Comparison of ENCODE assay signal across 14 cellular contexts in genomic region chr5:155726267-155726666, GRCh38.
DNase-seq lines count a peak whose midpoint lies in the region; ATAC-seq and TF ChIP-seq lines count a peak whose summit lies in the region.
"Had no signal": no experiment of that assay in that cellular context is flagged by ENCODE, and none has a peak within 500 bp of the region (broad histone marks: within the 10 kb centered on the region; RNA-seq: fewer than 3 reads in every experiment).

No MANE protein-coding gene starts in this region.

- H3K27ac ChIP-seq in PC-3 (ENCODE audit: low read length) (no peak overlapping the region), upper lobe of left lung (no peak overlapping the region)
- H3K27ac ChIP-seq: gastrocnemius medialis, left ventricle myocardium inferior had no signal

- no peak overlapping the region for H3K27ac Mint-ChIP-seq in neural crest cell (ENCODE audit: unreplicated experiment)
- no peak overlapping the region for H3K27ac Mint-ChIP-seq in activated T-cell treated with anti-CD3 and anti-CD28 coated beads, Interleukin-2, amount 50 U/mL, for 72 hours
- H3K27ac Mint-ChIP-seq: CD8-positive, alpha-beta T cell; stimulated activated naive CD8-positive, alpha-beta T cell treated with anti-CD3 and anti-CD28 coated beads, Interleukin-15, amount 100 ng/mL, for 72 hours had no signal

- intact Hi-C loops in PC-3 (cut with micrococcal nuclease), result no loop called here

- no TSS peak for BruUV-seq in PC-3 (replicated peaks; lab: Mats Ljungman, UMichigan)

- peaks cover 98% of the 10 kb centered on the region for H3K27me3 Mint-ChIP-seq in neural crest cell (ENCODE audit: low read depth)
- H3K27me3 Mint-ChIP-seq in activated T-cell treated with anti-CD3 and anti-CD28 coated beads, Interleukin-2, amount 50 U/mL, for 72 hours (ENCODE audit: low read depth), result peaks cover 55% of the 10 kb centered on the region

- DNase-seq in GM13977 (ENCODE audit: low spot score) (peak; percentile 17), epithelial cell of esophagus (ENCODE audit: low read depth) (peak; percentile 55), neural crest cell (ENCODE audit: low read depth, low spot score) (peak; percentile 37), PC-3 (no peak), upper lobe of left lung (no peak)
- no peak for DNase-seq in activated T-cell treated with anti-CD3 and anti-CD28 coated beads, Interleukin-2, amount 50 U/mL, for 72 hours
- DNase-seq: activated effector memory CD4-positive, alpha-beta T cell treated with anti-CD3 and anti-CD28 coated beads, Interleukin-2, amount 50 U/mL, for 16 hours; CD8-positive, alpha-beta T cell; gastrocnemius medialis; left ventricle myocardium inferior; NCI-H1105; NCI-H526 treated with DMSO at 0.1 percent for 48 hours; stimulated activated naive CD8-positive, alpha-beta T cell treated with anti-CD3 and anti-CD28 coated beads, Interleukin-15, amount 100 ng/mL, for 72 hours had no signal

- no peaks in the 10 kb centered on the region for H3F3A ChIP-seq in PC-3 (ENCODE audit: low read length, unreplicated experiment)

- no peak for TF ChIP-seq EP300 in upper lobe of left lung (IDR thresholded peaks at IDR 0.05)

- H3K36me3 Mint-ChIP-seq in neural crest cell (ENCODE audit: low read depth), result no peaks in the 10 kb centered on the region
- H3K36me3 Mint-ChIP-seq in activated T-cell treated with anti-CD3 and anti-CD28 coated beads, Interleukin-2, amount 50 U/mL, for 72 hours (ENCODE audit: insufficient read depth in 2 of 2), result peaks cover 0 to 6% of the 10 kb centered on the region in 2 donors
- H3K36me3 Mint-ChIP-seq: CD8-positive, alpha-beta T cell had no signal

- CTCF ChIA-PET in PC-3 (lab: Charles Lee), result no interaction called here

- no peaks in the 10 kb centered on the region for H4K20me1 ChIP-seq in PC-3 (ENCODE audit: low read length)

- H3K4me2 ChIP-seq in PC-3 (ENCODE audit: low read length), result no peak overlapping the region

- H3K9me3 ChIP-seq in PC-3 (ENCODE audit: low read length), result no peaks in the 10 kb centered on the region
- no peaks in the 10 kb centered on the region for H3K9me3 ChIP-seq in upper lobe of left lung
- H3K9me3 ChIP-seq: gastrocnemius medialis, left ventricle myocardium inferior had no signal

- H3K4me3 Mint-ChIP-seq in neural crest cell, result peak overlapping the region; percentile 11
- H3K4me3 Mint-ChIP-seq in activated T-cell treated with anti-CD3 and anti-CD28 coated beads, Interleukin-2, amount 50 U/mL, for 72 hours, result no peak overlapping the region
- H3K4me3 Mint-ChIP-seq: CD8-positive, alpha-beta T cell; stimulated activated naive CD8-positive, alpha-beta T cell treated with anti-CD3 and anti-CD28 coated beads, Interleukin-15, amount 100 ng/mL, for 72 hours had no signal

- H3K9me2 ChIP-seq in PC-3 (replicated peaks; ENCODE audit: low read length), result no peaks in the 10 kb centered on the region

- H3K79me2 ChIP-seq in PC-3 (ENCODE audit: low read length), result no peaks in the 10 kb centered on the region

- H3K36me3 ChIP-seq in PC-3 (ENCODE audit: low read depth, low read length) (no peaks in the 10 kb centered on the region), upper lobe of left lung (no peaks in the 10 kb centered on the region)
- H3K36me3 ChIP-seq: gastrocnemius medialis, left ventricle myocardium inferior had no signal

- H3K4me3 ChIP-seq in epithelial cell of esophagus (ENCODE audit: low read length), result no peak overlapping the region
- H3K4me3 ChIP-seq in PC-3 (ENCODE audit: low read length), result no peak overlapping the region
- H3K4me3 ChIP-seq in upper lobe of left lung, result no peak overlapping the region
- H3K4me3 ChIP-seq: gastrocnemius medialis, left ventricle myocardium inferior had no signal

- WGBS in upper lobe of left lung, 2 donors, result 5 to 9% methylated on average over 8 of the region's 8 CpGs

- H3K4me1 ChIP-seq in PC-3 (ENCODE audit: insufficient read depth, low read length) (no peaks in the 10 kb centered on the region), upper lobe of left lung (peaks cover 4 to 22% (median 8%) of the 10 kb centered on the region in 4 donors)

- H3K9ac ChIP-seq in PC-3 (ENCODE audit: low read length), result no peak overlapping the region

- no peak for TF ChIP-seq POLR2A in upper lobe of left lung (IDR thresholded peaks at IDR 0.05)

- POLR2A ChIA-PET in PC-3 (lab: Charles Lee; ENCODE audit: unreplicated experiment), result no interaction called here

- ATAC-seq in PC-3 (no peak), upper lobe of left lung (ENCODE audit: low FRiP score in 2 of 2) (no peak)
- no peak for ATAC-seq in activated T-cell treated with anti-CD3 and anti-CD28 coated beads, Interleukin-2, amount 50 U/mL, for 72 hours (replicated peaks in 1 of 2)
- ATAC-seq: CD8-positive, alpha-beta T cell; gastrocnemius medialis; stimulated activated naive CD8-positive, alpha-beta T cell treated with anti-CD3 and anti-CD28 coated beads, Interleukin-15, amount 100 ng/mL, for 72 hours had no signal

- no peaks in the 10 kb centered on the region for H3K9me3 Mint-ChIP-seq in neural crest cell
- H3K9me3 Mint-ChIP-seq in activated T-cell treated with anti-CD3 and anti-CD28 coated beads, Interleukin-2, amount 50 U/mL, for 72 hours, result peaks cover 0 to 2% of the 10 kb centered on the region in 2 donors
- H3K9me3 Mint-ChIP-seq: CD8-positive, alpha-beta T cell had no signal

- no peaks in the 10 kb centered on the region for H3K4me1 Mint-ChIP-seq in neural crest cell
- H3K4me1 Mint-ChIP-seq in activated T-cell treated with anti-CD3 and anti-CD28 coated beads, Interleukin-2, amount 50 U/mL, for 72 hours (ENCODE audit: low read depth), result no peaks in the 10 kb centered on the region
- H3K4me1 Mint-ChIP-seq: stimulated activated naive CD8-positive, alpha-beta T cell treated with anti-CD3 and anti-CD28 coated beads, Interleukin-15, amount 100 ng/mL, for 72 hours had no signal

- no peak overlapping the region for H2AFZ ChIP-seq in PC-3 (ENCODE audit: low read length)

- TF ChIP-seq CTCF in GM13977 (IDR thresholded peaks at IDR 0.05; ENCODE audit: extremely low read depth, insufficient read depth, missing control alignments), result no peak
- TF ChIP-seq CTCF in epithelial cell of esophagus (IDR thresholded peaks at IDR 0.05; ENCODE audit: insufficient read depth, low read depth, low read length, missing control alignments), result no peak
- TF ChIP-seq CTCF in neural crest cell (conservative IDR thresholded peaks at IDR 0.05), result no peak
- no peak for TF ChIP-seq CTCF in PC-3 (conservative IDR thresholded peaks at IDR 0.05; ENCODE audit: low read depth, low read length)
- TF ChIP-seq CTCF in upper lobe of left lung (IDR thresholded peaks at IDR 0.05), result no peak

- in situ Hi-C loops in GM13977 (cut with MboI; ENCODE audit: low pct_unique_long_range_greater_than_20kb, low sequenced_read_pairs, unreplicated experiment), result no loop called here

- H3K27me3 ChIP-seq in PC-3 (ENCODE audit: low read length) (no peaks in the 10 kb centered on the region), upper lobe of left lung (peaks cover 0 to 21% (median 5%) of the 10 kb centered on the region in 4 donors)

TF ChIP-seq in PFSK-1, 5 proteins besides CTCF, POLR2A, EP300 and RAD21:
- TF ChIP-seq SIN3A (IDR thresholded peaks at IDR 0.05; ENCODE audit: borderline replicate concordance, insufficient read depth, low read length), result no peak
- peak; percentile 76 to 94 for TF ChIP-seq REST (IDR thresholded peaks at IDR 0.05; ENCODE audit: insufficient read depth in 1 of 2, low read depth in 2 of 2, low read length in 2 of 2)
- TF ChIP-seq FOXP2 (optimal IDR thresholded peaks at IDR 0.05; ENCODE audit: borderline replicate concordance, extremely low read depth, extremely low read length, insufficient read depth), result no peak

Comparison
In these comparisons a context has a peak if more than half of its experiments do, and no peak if none do; other contexts are left out.
1. DNase-seq: peak in GM13977 (single experiment), epithelial cell of esophagus (single experiment) and neural crest cell (single experiment); none in PC-3 (single experiment), upper lobe of left lung (0 of 2) and activated T-cell treated with anti-CD3 and anti-CD28 coated beads, Interleukin-2, amount 50 U/mL, for 72 hours (0 of 2).